Comparison of ENCODE assay signal across 25 cellular contexts in the genomic region with DNA sequence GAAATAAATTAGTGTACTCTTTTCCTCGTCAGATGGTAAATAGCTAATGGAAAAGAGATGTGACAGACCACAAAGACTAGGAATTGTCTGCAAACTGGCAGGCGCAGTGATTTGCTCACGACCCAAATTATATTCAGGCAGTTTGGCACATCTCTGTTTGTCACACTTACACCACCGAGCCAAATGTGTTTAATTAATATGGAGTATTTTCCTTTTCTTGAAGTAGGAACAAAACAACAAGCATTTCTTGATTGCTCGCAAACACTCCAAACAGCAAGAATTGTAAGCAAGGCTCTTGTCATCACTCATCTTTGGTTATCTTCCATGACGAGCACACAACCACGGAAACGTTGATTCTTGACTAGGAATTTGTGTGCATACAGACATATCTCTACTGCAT.
"Had no signal": no experiment of that assay in that cellular context is flagged by ENCODE, and none has a peak within 500 bp of the region (broad histone marks: within the 10 kb centered on the region; RNA-seq: fewer than 3 reads in every experiment).

No MANE protein-coding gene starts in this region.

- H3K4me1 Mint-ChIP-seq: activated CD4-positive, alpha-beta memory T cell treated with anti-CD3 and anti-CD28 coated beads, Interleukin-2, amount 10 ng/mL, durations not matched to agents 7 days and 5 days; activated T-helper 17 cell treated with anti-CD3 and anti-CD28 coated beads, Interleukin-2, amount 50 U/mL, for 72 hours had no signal

- H3K27me3 Mint-ChIP-seq: activated CD4-positive, alpha-beta memory T cell treated with anti-CD3 and anti-CD28 coated beads, Interleukin-2, amount 10 ng/mL, durations not matched to agents 7 days and 5 days; activated naive CD8-positive, alpha-beta T cell; activated T-helper 17 cell treated with anti-CD3 and anti-CD28 coated beads, Interleukin-2, amount 50 U/mL, for 72 hours had no signal

- H3K9me3 Mint-ChIP-seq: activated naive CD4-positive, alpha-beta T cell treated with anti-CD3 and anti-CD28 coated beads for 36 hours had no signal

- H3K27ac Mint-ChIP-seq: activated CD4-positive, alpha-beta memory T cell treated with anti-CD3 and anti-CD28 coated beads, Interleukin-2, amount 10 ng/mL, durations not matched to agents 7 days and 5 days; activated naive CD4-positive, alpha-beta T cell treated with anti-CD3 and anti-CD28 coated beads for 36 hours; activated naive CD8-positive, alpha-beta T cell; activated T-helper 17 cell treated with anti-CD3 and anti-CD28 coated beads, Interleukin-2, amount 50 U/mL, for 72 hours had no signal

- ATAC-seq: activated T-helper 17 cell treated with anti-CD3 and anti-CD28 coated beads, Interleukin-2, amount 50 U/mL, for 72 hours; K562; Panc1; Right ventricle myocardium inferior had no signal

- H3K36me3 Mint-ChIP-seq: activated naive CD8-positive, alpha-beta T cell had no signal

- DNase-seq: activated CD4-positive, alpha-beta memory T cell treated with anti-CD3 and anti-CD28 coated beads, Interleukin-2, amount 10 ng/mL, durations not matched to agents 7 days and 5 days; activated CD4-positive, alpha-beta T cell treated with anti-CD3 and anti-CD28 coated beads, Interleukin-2, amount 50 U/mL, for 1 hour; activated CD4-positive, CD25-positive, alpha-beta regulatory T cell; activated gamma-delta T cell; activated naive CD4-positive, alpha-beta T cell treated with anti-CD3 and anti-CD28 coated beads for 36 hours; activated T-cell treated with anti-CD3 and anti-CD28 coated beads for 4 hours; activated T-cell treated with anti-CD3 and anti-CD28 coated beads, Interleukin-2, amount 50 U/mL, for 48 hours; Karpas-422; NCI-H1048; NCI-H146; NCI-H1930; NCI-H345; NCI-H510A; NCI-H526 treated with DMSO at 0.1 percent for 48 hours; NK-92 treated with Interleukin-12 subunit alpha and Interleukin-12 subunit beta, amount 100 ng/mL, for 24 hours; OCI-M1; RPMI8226; T-helper 1 cell had no signal

- H3K4me3 Mint-ChIP-seq: activated CD4-positive, alpha-beta memory T cell treated with anti-CD3 and anti-CD28 coated beads, Interleukin-2, amount 10 ng/mL, durations not matched to agents 7 days and 5 days; activated naive CD4-positive, alpha-beta T cell treated with anti-CD3 and anti-CD28 coated beads for 36 hours; activated naive CD8-positive, alpha-beta T cell; activated T-helper 17 cell treated with anti-CD3 and anti-CD28 coated beads, Interleukin-2, amount 50 U/mL, for 72 hours had no signal

- H3K4me3 ChIP-seq: K562, SK-N-MC had no signal

- H3K27ac ChIP-seq: VCaP had no signal
